In genomic region chr3:188003188-188004171, GRCh38 we compare ENCODE assay signal across 11 cellular contexts.
DNase-seq lines count a peak whose midpoint lies in the region; ATAC-seq and TF ChIP-seq lines count a peak whose summit lies in the region.
"Had no signal": no experiment of that assay in that cellular context is flagged by ENCODE, and none has a peak within 500 bp of the region (broad histone marks: within the 10 kb centered on the region; RNA-seq: fewer than 3 reads in every experiment).

No MANE protein-coding gene starts in this region.

- TF ChIP-seq CTCF in OCI-LY1 (IDR thresholded peaks at IDR 0.05; ENCODE audit: low read length), result no peak; the same call in 1 of the 2 replicates
- TF ChIP-seq CTCF in suprapubic skin (IDR thresholded peaks at IDR 0.05), result no peak

- H3K9me3 Mint-ChIP-seq in T-helper 2 cell treated with Interferon-gamma antibody and Interleukin-4, amounts not matched to agents 5 μg/mL and 100 μg/mL, for 36 hours, result peaks cover 8% of the 10 kb centered on the region

- no peak for ATAC-seq in GM19351 (IDR thresholded peaks at IDR 0.05; ENCODE audit: unreplicated experiment)
- ATAC-seq in HG02763 (IDR thresholded peaks at IDR 0.05; ENCODE audit: unreplicated experiment), result no peak

- no peak overlapping the region for H3K4me3 Mint-ChIP-seq in T-helper 2 cell treated with Interferon-gamma antibody and Interleukin-4, amounts not matched to agents 5 μg/mL and 100 μg/mL, for 36 hours

- H3K9me3 ChIP-seq in OCI-LY1 (ENCODE audit: low read length), result no peaks in the 10 kb centered on the region
- no peaks in the 10 kb centered on the region for H3K9me3 ChIP-seq in suprapubic skin
- H3K9me3 ChIP-seq: adrenal gland had no signal

- H3K4me1 Mint-ChIP-seq in T-helper 2 cell treated with Interferon-gamma antibody and Interleukin-4, amounts not matched to agents 5 μg/mL and 100 μg/mL, for 36 hours (ENCODE audit: low read depth), result peaks cover 61% of the 10 kb centered on the region

- H3K36me3 ChIP-seq in OCI-LY1 (ENCODE audit: insufficient read depth, low read length) (no peaks in the 10 kb centered on the region), suprapubic skin (no peaks in the 10 kb centered on the region)
- H3K36me3 ChIP-seq: adrenal gland had no signal

- no peaks in the 10 kb centered on the region for H3K9me2 ChIP-seq in OCI-LY1 (ENCODE audit: low read depth, low read length)

- no peak for TF ChIP-seq EP300 in suprapubic skin (IDR thresholded peaks at IDR 0.05)

- peaks cover 76% of the 10 kb centered on the region for H3K4me1 ChIP-seq in OCI-LY1 (ENCODE audit: insufficient read depth, low read length, severe bottlenecking)
- H3K4me1 ChIP-seq in suprapubic skin, result peaks cover 6% of the 10 kb centered on the region
- H3K4me1 ChIP-seq: adrenal gland had no signal

- H3K27me3 Mint-ChIP-seq in T-helper 2 cell treated with Interferon-gamma antibody and Interleukin-4, amounts not matched to agents 5 μg/mL and 100 μg/mL, for 36 hours (ENCODE audit: low read depth), result no peaks in the 10 kb centered on the region

- H2AFZ ChIP-seq in OCI-LY1 (ENCODE audit: low read length), result no peak overlapping the region

- no peaks in the 10 kb centered on the region for H4K20me1 ChIP-seq in OCI-LY1 (ENCODE audit: insufficient read depth, low read length)

- WGBS in suprapubic skin, result 73% methylated on average over 9 of the region's 9 CpGs

- no peaks in the 10 kb centered on the region for H3K79me2 ChIP-seq in OCI-LY1 (ENCODE audit: insufficient read depth, low read length)

- peaks cover 4% of the 10 kb centered on the region for H3K36me3 Mint-ChIP-seq in T-helper 2 cell treated with Interferon-gamma antibody and Interleukin-4, amounts not matched to agents 5 μg/mL and 100 μg/mL, for 36 hours (ENCODE audit: low read depth)

- H3F3A ChIP-seq in OCI-LY1 (ENCODE audit: insufficient read depth, low read length), result peaks cover 3% of the 10 kb centered on the region; the same call in 1 of the 2 replicates

- no peak overlapping the region for H3K4me3 ChIP-seq in OCI-LY1 (ENCODE audit: low read depth, low read length, poor library complexity, severe bottlenecking)
- H3K4me3 ChIP-seq in suprapubic skin, result no peak overlapping the region
- H3K4me3 ChIP-seq: adrenal gland had no signal

- H3K4me2 ChIP-seq in OCI-LY1 (ENCODE audit: low read length), result no peak overlapping the region

- H3K27me3 ChIP-seq in OCI-LY1 (ENCODE audit: insufficient read depth, low read length) (no peaks in the 10 kb centered on the region), suprapubic skin (no peaks in the 10 kb centered on the region)
- H3K27me3 ChIP-seq: adrenal gland had no signal

- H3K27ac Mint-ChIP-seq in T-helper 2 cell treated with Interferon-gamma antibody and Interleukin-4, amounts not matched to agents 5 μg/mL and 100 μg/mL, for 36 hours, result peak overlapping the region; percentile 38

- H3K27ac ChIP-seq in OCI-LY1 (ENCODE audit: low read depth, low read length, poor library complexity, severe bottlenecking), result peak overlapping the region; percentile 98
- peak overlapping the region; percentile 26 for H3K27ac ChIP-seq in suprapubic skin
- H3K27ac ChIP-seq: adrenal gland had no signal

- TF ChIP-seq POLR2A in suprapubic skin (IDR thresholded peaks at IDR 0.05), result no peak

- H3K9ac ChIP-seq in OCI-LY1 (ENCODE audit: low read length), result peak overlapping the region; percentile 18; the same call in 1 of the 2 replicates

- DNase-seq in T-helper 2 cell treated with Interferon-gamma antibody and Interleukin-4, amounts not matched to agents 5 μg/mL and 100 μg/mL, for 36 hours (ENCODE audit: low spot score), result no peak
- DNase-seq in T-helper 2 cell, result no peak
- DNase-seq in kidney tubule cell (ENCODE audit: low spot score), result peak; percentile 52
- no peak for DNase-seq in suprapubic skin (ENCODE audit: low spot score in 2 of 2)
- no peak for DNase-seq in DMS79 treated with DMSO at 0.1 percent for 48 hours (lab: John Stamatoyannopoulos, UW)
- DNase-seq: GF-D8, SW 1271 had no signal
